ENCODE assay signal across 1 cellular context in the genomic region with DNA sequence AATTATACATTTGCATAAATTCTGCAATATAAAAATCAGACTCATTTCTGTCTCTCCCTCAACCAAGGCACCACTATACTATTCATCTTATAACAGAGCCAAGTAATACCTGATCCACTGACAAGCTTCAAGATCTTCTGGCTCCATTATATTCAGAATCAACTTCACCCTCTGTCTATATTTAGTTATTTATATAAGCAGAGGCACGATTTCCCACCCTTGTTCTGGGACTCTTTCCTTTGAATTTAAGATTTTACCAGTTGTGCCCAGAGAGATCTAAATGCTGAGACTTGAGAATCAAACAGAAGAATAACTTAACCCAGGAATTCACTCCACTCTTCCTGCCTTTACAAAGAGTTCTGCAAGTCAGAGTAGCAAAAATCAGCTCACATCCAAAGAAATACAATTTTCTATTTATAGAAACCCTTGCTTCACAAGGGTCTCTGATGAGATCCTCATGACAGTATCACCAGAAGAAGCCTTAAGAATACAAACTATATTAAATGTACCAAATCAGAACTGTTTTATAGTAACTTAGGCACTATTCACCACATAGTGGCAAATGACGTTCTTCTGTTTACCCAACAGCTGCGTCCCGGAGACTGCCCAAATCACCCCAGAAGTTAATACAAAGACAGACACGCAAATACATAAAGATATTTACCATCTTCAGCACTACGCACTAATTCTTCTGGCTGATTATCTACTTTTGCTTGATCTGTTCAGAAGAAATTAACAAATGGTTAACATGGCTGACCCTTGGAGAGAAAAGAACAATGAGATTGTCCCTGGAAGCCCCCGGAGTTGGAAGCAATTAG.
TF ChIP-seq lines count a peak whose summit lies in the region.

No MANE protein-coding gene starts in this region.

TF ChIP-seq in WTC11, 78 proteins besides CTCF, POLR2A, EP300 and RAD21 (continued from another document):
- TF ChIP-seq IRF1 (CRISPR knock-in tag; IDR thresholded peaks at IDR 0.05) (no peak), MAX (CRISPR knock-in tag; IDR thresholded peaks at IDR 0.05) (no peak)
- TF ChIP-seq, protein P1, sequence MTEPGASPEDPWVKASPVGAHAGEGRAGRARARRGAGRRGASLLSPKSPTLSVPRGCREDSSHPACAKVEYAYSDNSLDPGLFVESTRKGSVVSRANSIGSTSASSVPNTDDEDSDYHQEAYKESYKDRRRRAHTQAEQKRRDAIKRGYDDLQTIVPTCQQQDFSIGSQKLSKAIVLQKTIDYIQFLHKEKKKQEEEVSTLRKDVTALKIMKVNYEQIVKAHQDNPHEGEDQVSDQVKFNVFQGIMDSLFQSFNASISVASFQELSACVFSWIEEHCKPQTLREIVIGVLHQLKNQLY (CRISPR knock-in tag; IDR thresholded peaks at IDR 0.05): no peak
- TF ChIP-seq, protein P2, sequence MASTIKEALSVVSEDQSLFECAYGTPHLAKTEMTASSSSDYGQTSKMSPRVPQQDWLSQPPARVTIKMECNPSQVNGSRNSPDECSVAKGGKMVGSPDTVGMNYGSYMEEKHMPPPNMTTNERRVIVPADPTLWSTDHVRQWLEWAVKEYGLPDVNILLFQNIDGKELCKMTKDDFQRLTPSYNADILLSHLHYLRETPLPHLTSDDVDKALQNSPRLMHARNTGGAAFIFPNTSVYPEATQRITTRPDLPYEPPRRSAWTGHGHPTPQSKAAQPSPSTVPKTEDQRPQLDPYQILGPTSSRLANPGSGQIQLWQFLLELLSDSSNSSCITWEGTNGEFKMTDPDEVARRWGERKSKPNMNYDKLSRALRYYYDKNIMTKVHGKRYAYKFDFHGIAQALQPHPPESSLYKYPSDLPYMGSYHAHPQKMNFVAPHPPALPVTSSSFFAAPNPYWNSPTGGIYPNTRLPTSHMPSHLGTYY (CRISPR knock-in tag; IDR thresholded peaks at IDR 0.05): no peak
